Comparison of ENCODE assay signal across 12 cellular contexts in genomic region chr6:139699335-139699734, GRCh38.
DNase-seq lines count a peak whose midpoint lies in the region; FAIRE-seq and TF ChIP-seq lines count a peak whose summit lies in the region.
"Had no signal": no experiment of that assay in that cellular context is flagged by ENCODE, and none has a peak within 500 bp of the region (broad histone marks: within the 10 kb centered on the region; RNA-seq: fewer than 3 reads in every experiment).

No MANE protein-coding gene starts in this region.

- no peak for FAIRE-seq in GM19239 (lab: Jason Lieb, UNC)

- H3K27ac ChIP-seq in uterus, result peak overlapping the region in 1 of 2 donors; percentile 58
- H3K27ac ChIP-seq: brain microvascular endothelial cell had no signal

- no peaks in the 10 kb centered on the region for H3K4me1 ChIP-seq in uterus
- H3K4me1 ChIP-seq: sigmoid colon had no signal

- no peak overlapping the region for H3K4me3 ChIP-seq in uterus
- H3K4me3 ChIP-seq: MG63, sigmoid colon had no signal

- no peak for TF ChIP-seq POLR2A in uterus (IDR thresholded peaks at IDR 0.05)

- no peak for TF ChIP-seq CTCF in uterus (IDR thresholded peaks at IDR 0.05)

- no peaks in the 10 kb centered on the region for H3K27me3 ChIP-seq in uterus
- H3K27me3 ChIP-seq: brain microvascular endothelial cell, MG63, sigmoid colon had no signal

- H3K9me3 ChIP-seq in uterus, result no peaks in the 10 kb centered on the region
- H3K9me3 ChIP-seq: sigmoid colon had no signal

- H3K36me3 ChIP-seq in uterus, result no peaks in the 10 kb centered on the region
- H3K36me3 ChIP-seq: brain microvascular endothelial cell, MG63, sigmoid colon had no signal

- DNase-seq in GF-D8 (lab: John Stamatoyannopoulos, UW) (peak; percentile 6), RPMI7951 (ENCODE audit: low read depth) (peak; percentile 56), fibroblast of the conjunctiva (ENCODE audit: low read depth) (peak; percentile 85), renal cortical epithelial cell (ENCODE audit: low read depth) (peak; percentile 83), GM19239 (ENCODE audit: insufficient read length, low spot score) (no peak), T1000 (lab: John Stamatoyannopoulos, UW) (no peak), uterus (no peak)
- no peak for DNase-seq in activated CD8-positive, alpha-beta memory T cell treated with anti-CD3 and anti-CD28 coated beads, Interleukin-2, amount 50 U/mL, for 4 hours
- DNase-seq: activated CD4-positive, alpha-beta T cell treated with anti-CD3 and anti-CD28 coated beads for 4 hours; brain microvascular endothelial cell; MG63 had no signal

- intact Hi-C loops in uterus (cut with DNase I; ENCODE audit: low total_unique reads), result no loop called here

Comparison
In these comparisons a context has a peak if more than half of its experiments do, and no peak if none do; other contexts are left out.
1. DNase-seq: peak in GF-D8 (single experiment), RPMI7951 (single experiment), fibroblast of the conjunctiva (single experiment) and renal cortical epithelial cell (single experiment); none in GM19239 (single experiment), T1000 (single experiment), uterus (0 of 2) and activated CD8-positive, alpha-beta memory T cell treated with anti-CD3 and anti-CD28 coated beads, Interleukin-2, amount 50 U/mL, for 4 hours (single experiment).